13 cellular contexts compared by ENCODE assay signal in the genomic region with DNA sequence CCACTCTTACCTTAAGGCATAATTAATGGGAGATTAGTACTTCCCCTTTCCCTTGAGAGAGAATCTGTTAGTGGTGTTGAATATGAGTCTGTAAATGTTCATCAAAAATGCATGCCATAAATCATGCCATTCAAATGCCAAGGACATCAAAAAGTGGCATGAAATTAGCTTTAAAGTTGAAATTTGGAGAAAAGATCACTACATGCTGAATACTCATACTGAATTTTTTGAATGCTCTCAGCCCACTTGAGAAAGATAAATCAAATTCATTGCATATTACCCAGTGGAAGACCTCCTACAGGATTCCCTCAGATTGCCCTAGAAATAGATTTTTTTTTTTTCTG. TPM values are rescaled to one million over a fixed set of nuclear protein-coding genes. Genes with fewer than 3 reads are reported as not detected.
DNase-seq lines count a peak whose midpoint lies in the region; FAIRE-seq and TF ChIP-seq lines count a peak whose summit lies in the region.
"Had no signal": no experiment of that assay in that cellular context is flagged by ENCODE, and none has a peak within 500 bp of the region (broad histone marks: within the 10 kb centered on the region; RNA-seq: fewer than 3 reads in every experiment).

No MANE protein-coding gene starts in this region.

- H4K20me1 ChIP-seq in astrocyte (ENCODE audit: insufficient read depth, low read length): no peaks in the 10 kb centered on the region

- peak overlapping the region; percentile 0 for H3K9ac ChIP-seq in astrocyte (ENCODE audit: low read length)
- no peak overlapping the region for H3K9ac ChIP-seq in iPS-18a (ENCODE audit: low read length)
- no peak overlapping the region for H3K9ac ChIP-seq in neuronal stem cell (ENCODE audit: low read depth, low read length, poor library complexity)

- H3K9me3 Mint-ChIP-seq in astrocyte (ENCODE audit: unreplicated experiment): no peaks in the 10 kb centered on the region

- H3K36me3 Mint-ChIP-seq in astrocyte (ENCODE audit: low read depth, unreplicated experiment): no peaks in the 10 kb centered on the region

- no peak for DNase-seq in D721Med (ENCODE audit: insufficient read length, low spot score)
- no peak for DNase-seq in astrocyte (ENCODE audit: low read depth)
- DNase-seq in neuronal stem cell (ENCODE audit: low spot score): no peak
- no peak for DNase-seq in 8988T
- DNase-seq in NCI-H187 treated with DMSO at 0.1 percent for 48 hours (lab: John Stamatoyannopoulos, UW): no peak
- DNase-seq in activated CD4-positive, alpha-beta T cell treated with anti-CD3 and anti-CD28 coated beads, Interleukin-2, amount 50 U/mL, for 1 hour: no peak
- DNase-seq in NAMALWA (ENCODE audit: low spot score): no peak
- DNase-seq: ACHN, NCI-H510A, PC-9 had no signal

- H3K79me1 ChIP-seq in neuronal stem cell (ENCODE audit: low read depth, low read length): peaks cover 2% of the 10 kb centered on the region

- no peak overlapping the region for H3K4me3 Mint-ChIP-seq in astrocyte (ENCODE audit: unreplicated experiment)

- H3K14ac ChIP-seq in neuronal stem cell (ENCODE audit: low read length): no peak overlapping the region

- H2AFZ ChIP-seq in astrocyte (ENCODE audit: low read depth, low read length): no peak overlapping the region
- peak overlapping the region; percentile 68 for H2AFZ ChIP-seq in neuronal stem cell (ENCODE audit: low read length)
- H2AFZ ChIP-seq: PC-9 had no signal

- H3K4me3 ChIP-seq in astrocyte (ENCODE audit: insufficient read depth, low read depth, low read length): no peak overlapping the region
- H3K4me3 ChIP-seq in iPS-18a (ENCODE audit: low read length): peak overlapping the region; percentile 32
- no peak overlapping the region for H3K4me3 ChIP-seq in neuronal stem cell (ENCODE audit: low read length in 2 of 2)
- H3K4me3 ChIP-seq: HAP-1, PC-9, SJSA1 had no signal

- H3K27ac Mint-ChIP-seq in astrocyte (ENCODE audit: unreplicated experiment): no peak overlapping the region

- H3K23ac ChIP-seq in neuronal stem cell (ENCODE audit: low read depth, low read length, poor library complexity): no peak overlapping the region

- TF ChIP-seq CTCF in D721Med (IDR thresholded peaks at IDR 0.05; ENCODE audit: insufficient read depth, missing control alignments) (no peak), astrocyte (IDR thresholded peaks at IDR 0.05; ENCODE audit: insufficient read depth, low read depth, low read length) (no peak)

- H3K79me2 ChIP-seq in astrocyte (ENCODE audit: insufficient read depth, low read length): peaks cover 53% of the 10 kb centered on the region

- H2BK5ac ChIP-seq in neuronal stem cell (ENCODE audit: low read length): no peak overlapping the region

- peak; percentile 84 for FAIRE-seq in D721Med (lab: Jason Lieb, UNC)
- FAIRE-seq in astrocyte (lab: Jason Lieb, UNC): no peak

- no peak overlapping the region for H3K18ac ChIP-seq in neuronal stem cell (ENCODE audit: low read length)

- H3K4me1 Mint-ChIP-seq in astrocyte (ENCODE audit: low read depth, unreplicated experiment): no peaks in the 10 kb centered on the region

- H3K27ac ChIP-seq in astrocyte (ENCODE audit: low read depth, low read length) (no peak overlapping the region), iPS-18a (ENCODE audit: low read length) (no peak overlapping the region), neuronal stem cell (replicated peaks; ENCODE audit: low read length) (peak overlapping the region; percentile 84)
- H3K27ac ChIP-seq: PC-9, SJSA1 had no signal

- H4K8ac ChIP-seq in neuronal stem cell (ENCODE audit: low read depth, low read length): no peak overlapping the region

- no peak overlapping the region for H3K4ac ChIP-seq in neuronal stem cell (ENCODE audit: low read length)

- no peak overlapping the region for H2BK120ac ChIP-seq in neuronal stem cell (ENCODE audit: low read depth, low read length)

- H3K4me2 ChIP-seq in astrocyte (ENCODE audit: low read length) (no peak overlapping the region), neuronal stem cell (ENCODE audit: insufficient read depth, low read length, poor library complexity, severe bottlenecking) (no peak overlapping the region)
- H3K4me2 ChIP-seq: PC-9 had no signal

- no peak overlapping the region for H2BK12ac ChIP-seq in neuronal stem cell (ENCODE audit: low read length)

- H3K4me1 ChIP-seq in astrocyte (ENCODE audit: insufficient read depth, low read length) (no peaks in the 10 kb centered on the region), iPS-18a (ENCODE audit: control insufficient read depth, low read depth, low read length) (peaks cover 25% of the 10 kb centered on the region), neuronal stem cell (ENCODE audit: control insufficient read depth in 2 of 2, insufficient read depth in 1 of 2, low read depth in 1 of 2, low read length in 2 of 2) (peaks cover 11 to 27% of the 10 kb centered on the region in 2 donors)
- H3K4me1 ChIP-seq: HAP-1 had no signal

- H3K9me3 ChIP-seq in astrocyte (ENCODE audit: insufficient read depth, low read depth, low read length) (no peaks in the 10 kb centered on the region), iPS-18a (ENCODE audit: control insufficient read depth, low read depth, low read length) (no peaks in the 10 kb centered on the region), neuronal stem cell (replicated peaks in 1 of 2; ENCODE audit: control insufficient read depth in 2 of 2, insufficient read depth in 1 of 2, low read depth in 1 of 2, low read length in 2 of 2) (no peaks in the 10 kb centered on the region)
- H3K9me3 ChIP-seq: HAP-1, SJSA1 had no signal

- H2AK5ac ChIP-seq in neuronal stem cell (ENCODE audit: low read depth, low read length): no peak overlapping the region

- no peak overlapping the region for H4K91ac ChIP-seq in neuronal stem cell (ENCODE audit: low read depth, low read length, poor library complexity)

- no peaks in the 10 kb centered on the region for H3K36me3 ChIP-seq in astrocyte (ENCODE audit: insufficient read depth, low read length)
- H3K36me3 ChIP-seq in iPS-18a (ENCODE audit: control insufficient read depth, low read depth, low read length): no peaks in the 10 kb centered on the region
- no peaks in the 10 kb centered on the region for H3K36me3 ChIP-seq in neuronal stem cell (replicated peaks in 1 of 2; ENCODE audit: control insufficient read depth in 2 of 2, insufficient read depth in 2 of 2, low read length in 2 of 2)
- H3K36me3 ChIP-seq: HAP-1, SJSA1 had no signal

- H2BK15ac ChIP-seq in neuronal stem cell (ENCODE audit: low read length): no peak overlapping the region

- peaks cover 3% of the 10 kb centered on the region for H3K27me3 Mint-ChIP-seq in astrocyte (ENCODE audit: low read depth, unreplicated experiment)

- peaks cover 9% of the 10 kb centered on the region for H3K27me3 ChIP-seq in astrocyte (ENCODE audit: insufficient read depth, low read length)
- peaks cover 18% of the 10 kb centered on the region for H3K27me3 ChIP-seq in iPS-18a (ENCODE audit: control insufficient read depth, insufficient read depth, low read length)
- no peaks in the 10 kb centered on the region for H3K27me3 ChIP-seq in neuronal stem cell (ENCODE audit: control insufficient read depth in 3 of 3, insufficient read depth in 3 of 3, low read depth in 1 of 3, low read length in 3 of 3)

RNA-seq across cellular contexts. Expression of a gene that starts 6.7 kb away (rescaled TPM):
- 7.9 and 9.3 TPM in 2 replicates for total RNA-seq in astrocyte
- polyA plus RNA-seq in neuronal stem cell (2013, experiment 1 of 2): 39.5 TPM
- polyA plus RNA-seq in neuronal stem cell (2013, experiment 2 of 2): 39.3 TPM
- total RNA-seq: SJSA1 had no signal
